14 cellular contexts compared by ENCODE assay signal in the genomic region with DNA sequence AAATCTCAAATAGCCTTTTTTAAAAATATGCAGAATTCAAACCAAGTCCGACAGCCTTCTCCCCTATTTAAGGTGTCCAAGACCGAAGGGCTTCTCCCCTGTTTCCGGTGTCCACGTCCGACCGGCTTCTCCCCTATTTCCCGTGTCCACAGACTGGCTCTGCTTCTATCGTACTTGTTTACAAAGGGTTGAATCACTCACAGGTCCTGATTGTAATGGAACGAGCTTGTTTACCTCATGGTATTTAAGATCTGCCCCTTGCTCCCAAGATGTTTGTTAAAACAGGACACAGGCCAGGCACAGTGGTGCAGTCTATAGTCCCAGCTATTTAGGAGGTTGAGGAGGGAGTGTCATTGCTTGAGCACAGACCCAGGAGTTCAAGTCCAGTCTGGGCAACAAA.
DNase-seq lines count a peak whose midpoint lies in the region; ATAC-seq, FAIRE-seq and TF ChIP-seq lines count a peak whose summit lies in the region.
"Had no signal": no experiment of that assay in that cellular context is flagged by ENCODE, and none has a peak within 500 bp of the region (broad histone marks: within the 10 kb centered on the region; RNA-seq: fewer than 3 reads in every experiment).

No MANE protein-coding gene starts in this region.

- H3K36me3 ChIP-seq in bronchial epithelial cell (ENCODE audit: control insufficient read depth, insufficient read depth, low read length) (no peaks in the 10 kb centered on the region), liver (ENCODE audit: control insufficient read depth in 4 of 4, insufficient read depth in 3 of 4, low read depth in 1 of 4, low read length in 3 of 4) (no peaks in the 10 kb centered on the region), neuronal stem cell (replicated peaks in 1 of 2; ENCODE audit: control insufficient read depth in 2 of 2, insufficient read depth in 2 of 2, low read length in 2 of 2) (no peaks in the 10 kb centered on the region)
- no peaks in the 10 kb centered on the region for H3K36me3 ChIP-seq in effector memory CD4-positive, alpha-beta T cell (ENCODE audit: control insufficient read depth, insufficient read depth, low read length)
- H3K36me3 ChIP-seq: BLaER1 had no signal

- peak; percentile 15 for DNase-seq in bronchial epithelial cell (ENCODE audit: low read depth)
- DNase-seq in neuronal stem cell (ENCODE audit: low spot score), result no peak
- no peak for DNase-seq in effector memory CD4-positive, alpha-beta T cell
- DNase-seq: 8988T; CD4-positive, alpha-beta memory T cell; DMS79 treated with DMSO at 0.1 percent for 48 hours; GF-D8; GM23248; HCEC 1CT had no signal

- no peak overlapping the region for H2BK5ac ChIP-seq in neuronal stem cell (ENCODE audit: low read length)

- H3K27ac ChIP-seq in 22Rv1 (peak overlapping the region; percentile 62), liver (ENCODE audit: low read depth in 1 of 2, low read length in 2 of 2) (no peak overlapping the region), neuronal stem cell (replicated peaks; ENCODE audit: low read length) (no peak overlapping the region)
- no peak overlapping the region for H3K27ac ChIP-seq in effector memory CD4-positive, alpha-beta T cell (ENCODE audit: insufficient read depth, low read length, poor library complexity, severe bottlenecking)
- H3K27ac ChIP-seq: BLaER1, GM23248 had no signal

- H3K14ac ChIP-seq in neuronal stem cell (ENCODE audit: low read length), result no peak overlapping the region

- H3K4me3 ChIP-seq in bronchial epithelial cell (ENCODE audit: low read depth, low read length), result no peak overlapping the region
- H3K4me3 ChIP-seq in liver (ENCODE audit: low read depth in 1 of 3, low read length in 3 of 3), result peak overlapping the region in 2 of 3 donors; percentile 26 to 27
- no peak overlapping the region for H3K4me3 ChIP-seq in neuronal stem cell (ENCODE audit: low read length in 2 of 2)
- H3K4me3 ChIP-seq in effector memory CD4-positive, alpha-beta T cell (ENCODE audit: insufficient read depth, low read depth, low read length, poor library complexity, severe bottlenecking), result no peak overlapping the region
- H3K4me3 ChIP-seq: BLaER1, GM23248 had no signal

- no peak for TF ChIP-seq RAD21 in liver (IDR thresholded peaks at IDR 0.05)

- no peaks in the 10 kb centered on the region for H3K27me3 ChIP-seq in bronchial epithelial cell (ENCODE audit: control insufficient read depth, insufficient read depth, low read length)
- H3K27me3 ChIP-seq in liver (ENCODE audit: control insufficient read depth in 4 of 4, insufficient read depth in 4 of 4, low read length in 3 of 4), result no peaks in the 10 kb centered on the region
- no peaks in the 10 kb centered on the region for H3K27me3 ChIP-seq in neuronal stem cell (ENCODE audit: control insufficient read depth in 3 of 3, insufficient read depth in 3 of 3, low read depth in 1 of 3, low read length in 3 of 3)
- H3K27me3 ChIP-seq in effector memory CD4-positive, alpha-beta T cell (replicated peaks; ENCODE audit: control insufficient read depth, insufficient read depth, low read length, poor library complexity, severe bottlenecking), result no peaks in the 10 kb centered on the region
- H3K27me3 ChIP-seq: BLaER1 had no signal

- H4K91ac ChIP-seq in neuronal stem cell (ENCODE audit: low read depth, low read length, poor library complexity), result no peak overlapping the region

- H3K4me1 ChIP-seq in liver (ENCODE audit: control insufficient read depth in 4 of 4, insufficient read depth in 4 of 4, low read length in 3 of 4) (peaks cover 0 to 8% (median 2%) of the 10 kb centered on the region in 4 donors), neuronal stem cell (ENCODE audit: control insufficient read depth in 2 of 2, insufficient read depth in 1 of 2, low read depth in 1 of 2, low read length in 2 of 2) (no peaks in the 10 kb centered on the region)
- H3K4me1 ChIP-seq in effector memory CD4-positive, alpha-beta T cell (ENCODE audit: control insufficient read depth, insufficient read depth, low read length, poor library complexity, severe bottlenecking), result no peaks in the 10 kb centered on the region
- H3K4me1 ChIP-seq: BLaER1 had no signal

- TF ChIP-seq CTCF in 22Rv1 (IDR thresholded peaks at IDR 0.05) (no peak), bronchial epithelial cell (IDR thresholded peaks at IDR 0.05; ENCODE audit: insufficient read depth, low read length, severe bottlenecking) (no peak), liver (IDR thresholded peaks at IDR 0.05; ENCODE audit: low read depth, low read length, missing input control) (no peak)

- H2BK12ac ChIP-seq in neuronal stem cell (ENCODE audit: low read length), result no peak overlapping the region

- WGBS in liver, result 36% methylated on average over 9 of the region's 9 CpGs
- no CpG with 5 or more reads among the region's 9 CpGs for WGBS in neuronal stem cell (ENCODE audit: extremely low coverage in 2 of 2, insufficient read length in 2 of 2, insufficient replicate concordance in 1 of 2), 2 donors

- H3K9me3 ChIP-seq in liver (ENCODE audit: control insufficient read depth in 4 of 4, low read length in 3 of 4), result no peaks in the 10 kb centered on the region
- H3K9me3 ChIP-seq in neuronal stem cell (replicated peaks in 1 of 2; ENCODE audit: control insufficient read depth in 2 of 2, insufficient read depth in 1 of 2, low read depth in 1 of 2, low read length in 2 of 2), result no peaks in the 10 kb centered on the region
- no peaks in the 10 kb centered on the region for H3K9me3 ChIP-seq in effector memory CD4-positive, alpha-beta T cell (ENCODE audit: control insufficient read depth, low read length)
- H3K9me3 ChIP-seq: BLaER1 had no signal

- peak overlapping the region; percentile 33 for H2AFZ ChIP-seq in neuronal stem cell (ENCODE audit: low read length)
- H2AFZ ChIP-seq: GM23248 had no signal

- no peak overlapping the region for H2AK5ac ChIP-seq in neuronal stem cell (ENCODE audit: low read depth, low read length)

- no peak overlapping the region for H3K18ac ChIP-seq in neuronal stem cell (ENCODE audit: low read length)

- H3K4me2 ChIP-seq in neuronal stem cell (ENCODE audit: insufficient read depth, low read length, poor library complexity, severe bottlenecking), result no peak overlapping the region
- H3K4me2 ChIP-seq: BLaER1 had no signal

- ATAC-seq in GM21737 (IDR thresholded peaks at IDR 0.05; ENCODE audit: unreplicated experiment), result no peak
- ATAC-seq in HG02885 (IDR thresholded peaks at IDR 0.05; ENCODE audit: poor library complexity, unreplicated experiment), result no peak

- no peak for FAIRE-seq in bronchial epithelial cell (lab: Jason Lieb, UNC)

- H2BK120ac ChIP-seq in neuronal stem cell (ENCODE audit: low read depth, low read length), result no peak overlapping the region

- H3K79me1 ChIP-seq in neuronal stem cell (ENCODE audit: low read depth, low read length), result no peaks in the 10 kb centered on the region

- no peak overlapping the region for H4K8ac ChIP-seq in neuronal stem cell (ENCODE audit: low read depth, low read length)

- no peak overlapping the region for H3K23ac ChIP-seq in neuronal stem cell (ENCODE audit: low read depth, low read length, poor library complexity)

- H3K4ac ChIP-seq in neuronal stem cell (ENCODE audit: low read length), result no peak overlapping the region

- H2BK15ac ChIP-seq in neuronal stem cell (ENCODE audit: low read length), result no peak overlapping the region

- H3K9ac ChIP-seq in liver (ENCODE audit: low read depth in 1 of 2, low read length in 2 of 2) (no peak overlapping the region), neuronal stem cell (ENCODE audit: low read depth, low read length, poor library complexity) (no peak overlapping the region)
- H3K9ac ChIP-seq: BLaER1, GM23248 had no signal

TF ChIP-seq in liver, 16 proteins besides CTCF, POLR2A, EP300 and RAD21:
- TF ChIP-seq, protein P1, sequence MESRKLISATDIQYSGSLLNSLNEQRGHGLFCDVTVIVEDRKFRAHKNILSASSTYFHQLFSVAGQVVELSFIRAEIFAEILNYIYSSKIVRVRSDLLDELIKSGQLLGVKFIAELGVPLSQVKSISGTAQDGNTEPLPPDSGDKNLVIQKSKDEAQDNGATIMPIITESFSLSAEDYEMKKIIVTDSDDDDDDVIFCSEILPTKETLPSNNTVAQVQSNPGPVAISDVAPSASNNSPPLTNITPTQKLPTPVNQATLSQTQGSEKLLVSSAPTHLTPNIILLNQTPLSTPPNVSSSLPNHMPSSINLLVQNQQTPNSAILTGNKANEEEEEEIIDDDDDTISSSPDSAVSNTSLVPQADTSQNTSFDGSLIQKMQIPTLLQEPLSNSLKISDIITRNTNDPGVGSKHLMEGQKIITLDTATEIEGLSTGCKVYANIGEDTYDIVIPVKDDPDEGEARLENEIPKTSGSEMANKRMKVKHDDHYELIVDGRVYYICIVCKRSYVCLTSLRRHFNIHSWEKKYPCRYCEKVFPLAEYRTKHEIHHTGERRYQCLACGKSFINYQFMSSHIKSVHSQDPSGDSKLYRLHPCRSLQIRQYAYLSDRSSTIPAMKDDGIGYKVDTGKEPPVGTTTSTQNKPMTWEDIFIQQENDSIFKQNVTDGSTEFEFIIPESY (IDR thresholded peaks at IDR 0.05), result no peak
- TF ChIP-seq HNF4A (conservative IDR thresholded peaks at IDR 0.05), result peak; percentile 13
- no peak for TF ChIP-seq HNF4G (IDR thresholded peaks at IDR 0.05)
- no peak for TF ChIP-seq FOXA1 (IDR thresholded peaks at IDR 0.05)
- TF ChIP-seq FOXA2 (IDR thresholded peaks at IDR 0.05), result peak; percentile 59

Comparison
In these comparisons a context has a peak if more than half of its experiments do, and no peak if none do; other contexts are left out.
1. H3K4me3 ChIP-seq: peak in liver (2 of 3); none in bronchial epithelial cell (single experiment), neuronal stem cell (0 of 2) and effector memory CD4-positive, alpha-beta T cell (single experiment).